Comparison of ENCODE assay signal across 22 cellular contexts in the genomic region with DNA sequence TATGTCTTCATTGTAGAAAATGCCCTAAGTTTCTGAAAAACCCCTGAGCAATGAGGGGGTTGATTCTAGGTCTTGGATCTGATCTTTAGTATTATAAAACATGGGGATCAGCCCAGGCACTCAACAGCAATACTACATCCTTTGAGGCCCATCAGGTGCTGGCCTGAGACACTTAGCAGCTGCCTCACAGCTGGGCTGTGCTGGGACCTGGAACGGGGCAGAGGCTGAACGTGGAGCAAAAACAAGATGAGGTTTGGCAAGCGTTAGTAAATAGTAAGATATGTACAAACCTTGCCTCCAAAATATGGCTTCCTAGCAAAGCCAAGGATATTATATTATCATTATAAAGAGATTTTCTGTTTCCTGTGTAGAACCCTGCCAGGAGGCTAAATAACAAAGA.
DNase-seq lines count a peak whose midpoint lies in the region; ATAC-seq and TF ChIP-seq lines count a peak whose summit lies in the region.
"Had no signal": no experiment of that assay in that cellular context is flagged by ENCODE, and none has a peak within 500 bp of the region (broad histone marks: within the 10 kb centered on the region; RNA-seq: fewer than 3 reads in every experiment).

No MANE protein-coding gene starts in this region.

- no peaks in the 10 kb centered on the region for H3K4me1 ChIP-seq in heart left ventricle
- H3K4me1 ChIP-seq: A549 had no signal

- H3K36me3 ChIP-seq in heart left ventricle, result no peaks in the 10 kb centered on the region

- no peak overlapping the region for H3K27ac Mint-ChIP-seq in glutamatergic neuron (ENCODE audit: unreplicated experiment)
- H3K27ac Mint-ChIP-seq: CD4-positive, alpha-beta T cell; HFFc6 had no signal

- H3K9me3 Mint-ChIP-seq in glutamatergic neuron (ENCODE audit: unreplicated experiment), result no peaks in the 10 kb centered on the region

- peaks cover 2% of the 10 kb centered on the region for H3K27me3 Mint-ChIP-seq in glutamatergic neuron (ENCODE audit: unreplicated experiment)
- H3K27me3 Mint-ChIP-seq: CD4-positive, alpha-beta T cell had no signal

- H3K27me3 ChIP-seq in heart left ventricle (no peaks in the 10 kb centered on the region), dorsolateral prefrontal cortex (peaks cover 0 to 9% (median 0%) of the 10 kb centered on the region in 45 donors)

- DNase-seq in NCI-H2081 (lab: John Stamatoyannopoulos, UW), result peak; percentile 74 to 89
- DNase-seq in NCI-H2081 treated with DMSO at 0.1 percent for 48 hours (lab: John Stamatoyannopoulos, UW), result no peak
- DNase-seq in heart left ventricle, result peak in 1 of 5 donors; percentile 31
- DNase-seq in cardiac septum (ENCODE audit: low spot score), result no peak
- DNase-seq in left ventricle myocardium superior, result peak; percentile 41
- DNase-seq in glutamatergic neuron, result no peak
- no peak for DNase-seq in NCI-H2029 treated with DMSO at 0.1 percent for 48 hours (lab: John Stamatoyannopoulos, UW)
- DNase-seq in dorsolateral prefrontal cortex, result no peak
- DNase-seq: AML-193; Caco-2; CD4-positive, alpha-beta T cell; DMS153; DMS79; GDM1; GOT3; H7; HFFc6 had no signal

- intact Hi-C loops in heart left ventricle (cut with DNase I), result no loop called here
- intact Hi-C loops in cardiac septum (cut with DNase I), result no loop called here
- intact Hi-C loops in left ventricle myocardium superior (cut with micrococcal nuclease), result no loop called here
- intact Hi-C loops in dorsolateral prefrontal cortex (cut with DNase I), result no loop called here

- H3K9me3 ChIP-seq in heart left ventricle, result peaks cover 0 to 15% (median 7%) of the 10 kb centered on the region in 12 donors

- WGBS in heart left ventricle, 4 donors, result 43 to 78% (median 63%) methylated on average over 3 of the region's 3 CpGs

- no peak for TF ChIP-seq CTCF in heart left ventricle (IDR thresholded peaks at IDR 0.05)
- no peak for TF ChIP-seq CTCF in glutamatergic neuron (IDR thresholded peaks at IDR 0.05; ENCODE audit: partially characterized antibody, unreplicated experiment)
- TF ChIP-seq CTCF in dorsolateral prefrontal cortex (IDR thresholded peaks at IDR 0.05 in 54 of 56, conservative IDR thresholded peaks at IDR 0.05 in 2 of 56; ENCODE audit: low read depth in 1 of 56, partially characterized antibody in 56 of 56), result no peak

- no peak overlapping the region for H3K4me3 ChIP-seq in heart left ventricle
- no peak overlapping the region for H3K4me3 ChIP-seq in dorsolateral prefrontal cortex
- H3K4me3 ChIP-seq: A549 had no signal

- ATAC-seq in heart left ventricle (peak in 3 of 4 donors; percentile 50 to 73 (median 57)), left ventricle myocardium superior (peak; percentile 88)
- ATAC-seq: A549, HCT116, HepG2 had no signal

- H3K36me3 Mint-ChIP-seq in glutamatergic neuron (ENCODE audit: unreplicated experiment), result no peaks in the 10 kb centered on the region

- H3K4me3 Mint-ChIP-seq in glutamatergic neuron (ENCODE audit: unreplicated experiment), result no peak overlapping the region
- H3K4me3 Mint-ChIP-seq: CD4-positive, alpha-beta T cell; HFFc6 had no signal

- no peak for TF ChIP-seq POLR2A in heart left ventricle (IDR thresholded peaks at IDR 0.05)

- H3K27ac ChIP-seq in heart left ventricle (no peak overlapping the region), dorsolateral prefrontal cortex (no peak overlapping the region)
- H3K27ac ChIP-seq: 22Rv1, A549, C4-2B had no signal

- H3K4me1 Mint-ChIP-seq in glutamatergic neuron (ENCODE audit: low read depth, unreplicated experiment), result peaks cover 8% of the 10 kb centered on the region

Comparison
In these comparisons a context has a peak if more than half of its experiments do, and no peak if none do; other contexts are left out.
1. DNase-seq: peak in NCI-H2081 (2 of 2) and left ventricle myocardium superior (single experiment); none in NCI-H2081 treated with DMSO at 0.1 percent for 48 hours (single experiment), cardiac septum (single experiment), glutamatergic neuron (single experiment), NCI-H2029 treated with DMSO at 0.1 percent for 48 hours (single experiment) and dorsolateral prefrontal cortex (0 of 10).